In genomic region chr6:126927841-126928240, GRCh38 we compare ENCODE assay signal across 29 cellular contexts.
"Had no signal": no experiment of that assay in that cellular context is flagged by ENCODE, and none has a peak within 500 bp of the region (broad histone marks: within the 10 kb centered on the region; RNA-seq: fewer than 3 reads in every experiment).

No MANE protein-coding gene starts in this region.

- H3K27ac ChIP-seq: adrenal gland, body of pancreas, brain microvascular endothelial cell, breast epithelium, VCaP had no signal

- H3K4me1 ChIP-seq: adrenal gland, body of pancreas, breast epithelium had no signal

- H3K9me3 ChIP-seq: adrenal gland, body of pancreas, breast epithelium had no signal

- DNase-seq: activated B cell treated with CpG ODN at 0.5 μM for 24 hours; activated CD4-positive, alpha-beta memory T cell treated with anti-CD3 and anti-CD28 coated beads for 36 hours; activated CD4-positive, alpha-beta T cell treated with anti-CD3 and anti-CD28 coated beads for 4 hours; activated CD4-positive, alpha-beta T cell treated with anti-CD3 and anti-CD28 coated beads, Interleukin-2, amount 10 ng/mL, durations not matched to agents 24 days and 14 days; activated CD4-positive, alpha-beta T cell treated with anti-CD3 and anti-CD28 coated beads, Interleukin-2, amount 50 U/mL, for 1 hour; activated CD4-positive, alpha-beta T cell treated with anti-CD3 and anti-CD28 coated beads, Interleukin-2, amount 50 U/mL, for 4 hours; activated CD4-positive, CD25-positive, alpha-beta regulatory T cell treated with anti-CD3 and anti-CD28 coated beads, Interleukin-2, amount 50 U/mL, for 72 hours; activated CD8-positive, alpha-beta memory T cell treated with anti-CD3 and anti-CD28 coated beads, Interleukin-2, amount 50 U/mL, for 4 hours; activated CD8-positive, alpha-beta T cell treated with anti-CD3 and anti-CD28 coated beads for 36 hours; activated effector memory CD4-positive, alpha-beta T cell treated with anti-CD3 and anti-CD28 coated beads, Interleukin-2, amount 50 U/mL, for 16 hours; activated gamma-delta T cell treated with Interleukin-2 at 50 U/mL for 16 hours; activated naive CD4-positive, alpha-beta T cell; activated naive CD4-positive, alpha-beta T cell treated with anti-CD3 and anti-CD28 coated beads for 36 hours; activated naive CD4-positive, alpha-beta T cell treated with anti-CD3 and anti-CD28 coated beads, Interleukin-2, amount 50 U/mL, for 16 hours; activated naive CD8-positive, alpha-beta T cell treated with anti-CD3 and anti-CD28 coated beads for 36 hours; activated T-cell treated with anti-CD3 and anti-CD28 coated beads for 4 hours; activated T-cell treated with anti-CD3 and anti-CD28 coated beads, Interleukin-2, amount 50 U/mL, for 1 hour; activated T-cell treated with anti-CD3 and anti-CD28 coated beads, Interleukin-2, amount 50 U/mL, for 4 hours; activated T-cell treated with anti-CD3 and anti-CD28 coated beads, Interleukin-2, amount 50 U/mL, for 72 hours; adrenal gland; aorta; body of pancreas; brain microvascular endothelial cell; central memory CD4-positive, alpha-beta T cell; T-helper 1 cell; T-helper 2 cell; T-helper 9 cell had no signal

- H3K4me3 ChIP-seq: adrenal gland, body of pancreas, breast epithelium had no signal

- H3K27me3 ChIP-seq: adrenal gland, body of pancreas, brain microvascular endothelial cell, breast epithelium had no signal

- H3K36me3 ChIP-seq: adrenal gland, brain microvascular endothelial cell, breast epithelium had no signal
